9 cellular contexts compared by ENCODE assay signal in genomic region chr20:8094415-8094818, GRCh38. TPM values are rescaled to one million over a fixed set of nuclear protein-coding genes. Genes with fewer than 3 reads are reported as not detected.
DNase-seq lines count a peak whose midpoint lies in the region; ATAC-seq, FAIRE-seq and TF ChIP-seq lines count a peak whose summit lies in the region.
"Had no signal": no experiment of that assay in that cellular context is flagged by ENCODE, and none has a peak within 500 bp of the region (broad histone marks: within the 10 kb centered on the region; RNA-seq: fewer than 3 reads in every experiment).

No MANE protein-coding gene starts in this region.

- H3K4me1 ChIP-seq in lung (ENCODE audit: control insufficient read depth in 2 of 2, insufficient read depth in 2 of 2, low read length in 2 of 2) (peaks cover 2 to 7% of the 10 kb centered on the region in 2 donors), tibial nerve (peaks cover 0 to 26% (median 4%) of the 10 kb centered on the region in 4 donors)

- no peak for TF ChIP-seq POLR2A in tibial nerve (IDR thresholded peaks at IDR 0.05)

- ATAC-seq in lung (ENCODE audit: insufficient read depth, low FRiP score), result peak; percentile 58

- no peak overlapping the region for H3K4me3 ChIP-seq in lung
- H3K4me3 ChIP-seq in tibial nerve, result no peak overlapping the region

- FAIRE-seq in D721Med (lab: Jason Lieb, UNC), result no peak
- no peak for FAIRE-seq in urothelium cell line (lab: Jason Lieb, UNC)

- DNase-seq in NCI-H1417 (lab: John Stamatoyannopoulos, UW) (peak; percentile 5 to 36 (median 19)), NCI-H1417 treated with DMSO at 0.1 percent for 48 hours (lab: John Stamatoyannopoulos, UW) (no peak), dedifferentiated amniotic fluid mesenchymal stem cell (ENCODE audit: extremely low spot score) (peak; percentile 57), lung (ENCODE audit: low spot score) (peak; percentile 68), tibial nerve (ENCODE audit: low spot score in 2 of 2) (peak; percentile 70 to 84), D721Med (ENCODE audit: insufficient read length, low spot score) (no peak), GM13977 (ENCODE audit: low spot score) (no peak), urothelium cell line (ENCODE audit: low spot score) (no peak)
- DNase-seq: activated naive CD8-positive, alpha-beta T cell treated with anti-CD3 and anti-CD28 coated beads, Interleukin-2, amount 10 ng/mL, durations not matched to agents 7 days and 5 days had no signal

- no peaks in the 10 kb centered on the region for H3K27me3 ChIP-seq in lung (ENCODE audit: control insufficient read depth, insufficient read depth)
- H3K27me3 ChIP-seq in tibial nerve, result no peaks in the 10 kb centered on the region

- peak in 1 of 2 donors; percentile 57 for TF ChIP-seq EP300 in tibial nerve (IDR thresholded peaks at IDR 0.05)

- TF ChIP-seq CTCF in lung (IDR thresholded peaks at IDR 0.05; ENCODE audit: control extremely low read depth, extremely low read depth), result no peak
- no peak for TF ChIP-seq CTCF in tibial nerve (IDR thresholded peaks at IDR 0.05)
- TF ChIP-seq CTCF in D721Med (IDR thresholded peaks at IDR 0.05; ENCODE audit: insufficient read depth, missing control alignments), result no peak
- no peak for TF ChIP-seq CTCF in GM13977 (IDR thresholded peaks at IDR 0.05; ENCODE audit: extremely low read depth, insufficient read depth, missing control alignments)

- in situ Hi-C loops in GM13977 (cut with MboI; ENCODE audit: low pct_unique_long_range_greater_than_20kb, low sequenced_read_pairs, unreplicated experiment), result no loop called here

- H3K27ac ChIP-seq in lung (ENCODE audit: low read depth in 1 of 2, low read length in 1 of 2) (no peak overlapping the region), tibial nerve (peak overlapping the region in 3 of 4 donors; percentile 8 to 63 (median 30))

- WGBS in lung, 2 donors, result 2 to 3% methylated on average over 1 of the region's 1 CpG
- 0 to 3% methylated on average over 1 of the region's 1 CpG for WGBS in tibial nerve, 2 donors

- H3K9me3 ChIP-seq in lung (ENCODE audit: control insufficient read depth in 2 of 2, insufficient read depth in 1 of 2, low read length in 1 of 2), result no peaks in the 10 kb centered on the region
- no peaks in the 10 kb centered on the region for H3K9me3 ChIP-seq in tibial nerve

- H3K36me3 ChIP-seq in lung (ENCODE audit: control insufficient read depth in 2 of 2, insufficient read depth in 2 of 2, low read length in 2 of 2) (no peaks in the 10 kb centered on the region), tibial nerve (no peaks in the 10 kb centered on the region)

RNA-seq across cellular contexts. Expression of gene PLCB1, which starts 37.6 kb away (rescaled TPM):
- 10 to 100 TPM in 1 of 2 donors, 1 to 10 TPM in 1; 9.0 to 43.8 TPM for total RNA-seq in lung
- 1 to 10 TPM; 1.6 to 3.2 TPM for polyA plus RNA-seq in lung
- total RNA-seq in tibial nerve, result 10 to 100 TPM; 34.7 to 52.8 (median 39.2) TPM

Comparison
In these comparisons a context has a peak if more than half of its experiments do, and no peak if none do; other contexts are left out.
1. DNase-seq: peak in NCI-H1417 (3 of 3), dedifferentiated amniotic fluid mesenchymal stem cell (single experiment), lung (single experiment) and tibial nerve (2 of 2); none in NCI-H1417 treated with DMSO at 0.1 percent for 48 hours (single experiment), D721Med (single experiment), GM13977 (single experiment) and urothelium cell line (single experiment).
2. H3K27ac ChIP-seq: peak in tibial nerve (3 of 4); none in lung (0 of 2).